ENCODE assay signal across 33 cellular contexts in genomic region chr18:8151176-8151575, GRCh38.
"Had no signal": no experiment of that assay in that cellular context is flagged by ENCODE, and none has a peak within 500 bp of the region (broad histone marks: within the 10 kb centered on the region; RNA-seq: fewer than 3 reads in every experiment).

No MANE protein-coding gene starts in this region.

- H3K4me3 ChIP-seq: breast epithelium, esophagus muscularis mucosa, gastroesophageal sphincter, pancreas, prostate gland, stomach, thyroid gland, upper lobe of left lung, vagina had no signal

- H3K4me3 Mint-ChIP-seq: activated CD4-positive, alpha-beta memory T cell treated with anti-CD3 and anti-CD28 coated beads, Interleukin-2, amount 10 ng/mL, durations not matched to agents 7 days and 5 days; activated CD4-positive, alpha-beta T cell treated with anti-CD3 and anti-CD28 coated beads, Interleukin-2, amount 10 ng/mL, durations not matched to agents 24 days and 14 days; activated T-cell treated with anti-CD3 and anti-CD28 coated beads, Interleukin-2, amount 50 U/mL, for 24 hours; dendritic cell treated with granulocyte-macrophage colony-stimulating factor and Interleukin-4, amounts not matched to agents 40 ng/mL and 50 ng/mL, for 4 days; endodermal cell; naive thymus-derived CD8-positive, alpha-beta T cell; neural crest cell; stimulated activated naive B cell treated with anti-CD40 and anti-IgM and Interleukin-4, amounts not matched to agents 10 μg/mL and 1 μg/mL and 100 μg/mL, for 72 hours; T-helper 17 cell had no signal

- FAIRE-seq: astrocyte, kidney, pancreas, small intestine had no signal

- H3K36me3 Mint-ChIP-seq: naive thymus-derived CD8-positive, alpha-beta T cell; stimulated activated naive B cell treated with anti-CD40 and anti-IgM and Interleukin-4, amounts not matched to agents 10 μg/mL and 1 μg/mL and 100 μg/mL, for 72 hours had no signal

- DNase-seq: activated CD4-positive, alpha-beta memory T cell treated with anti-CD3 and anti-CD28 coated beads, Interleukin-2, amount 10 ng/mL, durations not matched to agents 7 days and 5 days; activated CD4-positive, alpha-beta T cell treated with anti-CD3 and anti-CD28 coated beads, Interleukin-2, amount 10 ng/mL, durations not matched to agents 24 days and 14 days; activated CD4-positive, CD25-positive, alpha-beta regulatory T cell treated with anti-CD3 and anti-CD28 coated beads, Interleukin-2, amount 50 U/mL, for 72 hours; activated CD8-positive, alpha-beta memory T cell treated with anti-CD3 and anti-CD28 coated beads, Interleukin-2, amount 50 U/mL, for 48 hours; activated gamma-delta T cell treated with Interleukin-2 at 50 U/mL for 16 hours; activated naive CD4-positive, alpha-beta T cell treated with anti-CD3 and anti-CD28 coated beads, Interleukin-2, amount 50 U/mL, for 16 hours; activated T-cell treated with anti-CD3 and anti-CD28 coated beads, Interleukin-2, amount 50 U/mL, for 24 hours; amniotic stem cell; central memory CD4-positive, alpha-beta T cell; endodermal cell; head of caudate nucleus; hippocampal formation; kidney; naive thymus-derived CD8-positive, alpha-beta T cell; nucleus accumbens; pancreas; retina; small intestine; stimulated activated CD4-positive, alpha-beta T cell treated with anti-CD3 and anti-CD28 coated beads, Interleukin-1b, Interleukin-23, amount 100 ng/mL, for 48 hours; stimulated activated naive B cell treated with anti-CD40 and anti-IgM and Interleukin-4, amounts not matched to agents 10 μg/mL and 1 μg/mL and 100 μg/mL, for 72 hours; stomach; T-helper 17 cell; T1000; thyroid gland had no signal

- H3K4me1 Mint-ChIP-seq: activated CD4-positive, alpha-beta memory T cell treated with anti-CD3 and anti-CD28 coated beads, Interleukin-2, amount 10 ng/mL, durations not matched to agents 7 days and 5 days; activated CD4-positive, alpha-beta T cell treated with anti-CD3 and anti-CD28 coated beads, Interleukin-2, amount 10 ng/mL, durations not matched to agents 24 days and 14 days; naive thymus-derived CD8-positive, alpha-beta T cell; neural crest cell; stimulated activated naive B cell treated with anti-CD40 and anti-IgM and Interleukin-4, amounts not matched to agents 10 μg/mL and 1 μg/mL and 100 μg/mL, for 72 hours; T-helper 17 cell had no signal

- H3K27me3 Mint-ChIP-seq: activated CD4-positive, alpha-beta memory T cell treated with anti-CD3 and anti-CD28 coated beads, Interleukin-2, amount 10 ng/mL, durations not matched to agents 7 days and 5 days; activated CD4-positive, alpha-beta T cell treated with anti-CD3 and anti-CD28 coated beads, Interleukin-2, amount 10 ng/mL, durations not matched to agents 24 days and 14 days; activated T-cell treated with anti-CD3 and anti-CD28 coated beads, Interleukin-2, amount 50 U/mL, for 24 hours; dendritic cell treated with granulocyte-macrophage colony-stimulating factor and Interleukin-4, amounts not matched to agents 40 ng/mL and 50 ng/mL, for 4 days; naive thymus-derived CD8-positive, alpha-beta T cell; stimulated activated naive B cell treated with anti-CD40 and anti-IgM and Interleukin-4, amounts not matched to agents 10 μg/mL and 1 μg/mL and 100 μg/mL, for 72 hours; T-helper 17 cell had no signal

- H3K27ac Mint-ChIP-seq: activated CD4-positive, alpha-beta memory T cell treated with anti-CD3 and anti-CD28 coated beads, Interleukin-2, amount 10 ng/mL, durations not matched to agents 7 days and 5 days; activated CD4-positive, alpha-beta T cell treated with anti-CD3 and anti-CD28 coated beads, Interleukin-2, amount 10 ng/mL, durations not matched to agents 24 days and 14 days; activated T-cell treated with anti-CD3 and anti-CD28 coated beads, Interleukin-2, amount 50 U/mL, for 24 hours; dendritic cell treated with granulocyte-macrophage colony-stimulating factor and Interleukin-4, amounts not matched to agents 40 ng/mL and 50 ng/mL, for 4 days; endodermal cell; stimulated activated naive B cell treated with anti-CD40 and anti-IgM and Interleukin-4, amounts not matched to agents 10 μg/mL and 1 μg/mL and 100 μg/mL, for 72 hours; T-helper 17 cell had no signal
